ENCODE assay signal across 1 cellular context in genomic region chr1:167708940-167709389, GRCh38.
A peak's percentile ranks its signal among the peaks of the same experiment; 100 is the strongest.
TF ChIP-seq lines count a peak whose summit lies in the region.

No MANE protein-coding gene starts in this region.

TF ChIP-seq in GM12878, 131 proteins besides CTCF, POLR2A, EP300 and RAD21 (continued from another document):
- peak; percentile 25; the same call in 1 of the 2 replicates for TF ChIP-seq SPI1 (IDR thresholded peaks at IDR 0.05; ENCODE audit: borderline replicate concordance, insufficient read depth, low read depth, low read length)
- peak; percentile 92 for TF ChIP-seq RUNX3 (IDR thresholded peaks at IDR 0.05; ENCODE audit: low read length)
- peak; percentile 94 for TF ChIP-seq IKZF1 (conservative IDR thresholded peaks at IDR 0.05)
- TF ChIP-seq RELB (IDR thresholded peaks at IDR 0.05; ENCODE audit: low read depth): peak; percentile 69
